Comparison of ENCODE assay signal across 17 cellular contexts in genomic region chr7:50637725-50638643, GRCh38.
A peak's percentile ranks its signal among the peaks of the same experiment; 100 is the strongest.
DNase-seq lines count a peak whose midpoint lies in the region; ATAC-seq, FAIRE-seq and TF ChIP-seq lines count a peak whose summit lies in the region.
"Had no signal": no experiment of that assay in that cellular context is flagged by ENCODE, and none has a peak within 500 bp of the region (broad histone marks: within the 10 kb centered on the region; RNA-seq: fewer than 3 reads in every experiment).

No MANE protein-coding gene starts in this region.

- H3K9me1 ChIP-seq in K562 (ENCODE audit: control insufficient read depth, insufficient read depth, low read length) (no peaks in the 10 kb centered on the region), keratinocyte (ENCODE audit: control insufficient read depth, extremely low read depth, insufficient read depth, low read length) (no peaks in the 10 kb centered on the region)

- H3K36me3 ChIP-seq in GM23248 (ENCODE audit: low read depth), result no peaks in the 10 kb centered on the region
- H3K36me3 ChIP-seq in K562 (ENCODE audit: control insufficient read depth, insufficient read depth, low read length), result no peaks in the 10 kb centered on the region
- no peaks in the 10 kb centered on the region for H3K36me3 ChIP-seq in keratinocyte (ENCODE audit: control insufficient read depth in 2 of 2, extremely low read depth in 1 of 2, insufficient read depth in 2 of 2, low read length in 2 of 2)
- H3K36me3 ChIP-seq: Peyer's patch had no signal

- H3F3A ChIP-seq in GM23248 (ENCODE audit: insufficient read depth), result peaks cover 15% of the 10 kb centered on the region

- TF ChIP-seq RAD21 in K562 (CRISPR knock-in tag; conservative IDR thresholded peaks at IDR 0.05 in 1 of 2, IDR thresholded peaks at IDR 0.05 in 1 of 2), result no peak

- peaks cover 35% of the 10 kb centered on the region for H3K9me3 Mint-ChIP-seq in WTC11
- H3K9me3 Mint-ChIP-seq: T-helper 1 cell treated with Interleukin-12 subunit alpha and Interleukin-12 subunit beta and Interleukin-4 antibody, amounts not matched to agents 30 μg/mL and 1 μg/mL, for 36 hours had no signal

- H3K9ac ChIP-seq in GM23248 (no peak overlapping the region), K562 (ENCODE audit: insufficient read depth in 1 of 2, low read depth in 2 of 2, low read length in 2 of 2) (no peak overlapping the region), keratinocyte (ENCODE audit: control insufficient read depth, extremely low read depth, insufficient read depth, low read length) (no peak overlapping the region)
- H3K9ac ChIP-seq: BLaER1 had no signal

- POLR2A ChIA-PET in K562 (lab: Yijun Ruan, JAX) (interaction anchor here (0.6 kb wide), 1 partner anchor 48 kb away, joined by 4 read pairs; no protein-coding TSS in a partner anchor), WTC11 (lab: Charles Lee) (no interaction called here)

- H3K4me3 ChIP-seq in GM23248 (no peak overlapping the region), K562 (no peak overlapping the region), keratinocyte (ENCODE audit: control insufficient read depth in 2 of 3, extremely low read depth in 1 of 3, insufficient read depth in 2 of 3, low read depth in 1 of 3, low read length in 3 of 3) (no peak overlapping the region)
- H3K4me3 ChIP-seq: BLaER1, GM12878, Peyer's patch had no signal

- H3K36me3 Mint-ChIP-seq in WTC11, result peaks cover 31% of the 10 kb centered on the region

- H3K4me2 ChIP-seq in GM23248 (ENCODE audit: unreplicated experiment) (no peak overlapping the region), K562 (ENCODE audit: insufficient read depth, low read length) (no peak overlapping the region), keratinocyte (ENCODE audit: control insufficient read depth, extremely low read depth, insufficient read depth, low read depth, low read length) (no peak overlapping the region)
- H3K4me2 ChIP-seq: BLaER1 had no signal

- DNase-seq in GM23248 (peak; percentile 21), M059J (ENCODE audit: low read depth) (peak; percentile 20), K562 (ENCODE audit: extremely low read depth in 1 of 4, low spot score in 3 of 4) (no peak), keratinocyte (ENCODE audit: low read depth, low spot score) (no peak), WTC11 (ENCODE audit: low spot score) (no peak), G401 (ENCODE audit: low spot score) (no peak)
- DNase-seq in stimulated activated naive CD8-positive, alpha-beta T cell treated with anti-CD3 and anti-CD28 coated beads, Interleukin-15, Interleukin-2, amounts not matched to agents 100 U/mL and 50 U/mL, for 24 hours, result no peak
- DNase-seq: CD8-positive, alpha-beta memory T cell; GOT3; Karpas-422; NCI-H1417; NCI-H226; Peyer's patch; SHP77 treated with DMSO at 0.1 percent for 48 hours had no signal

- H3K4me1 Mint-ChIP-seq in WTC11, result peaks cover 25% of the 10 kb centered on the region

- H3K27me3 Mint-ChIP-seq in WTC11 (ENCODE audit: low read depth), result no peaks in the 10 kb centered on the region

- H3K9me3 ChIP-seq in GM23248 (ENCODE audit: low read depth) (no peaks in the 10 kb centered on the region), K562 (replicated peaks; ENCODE audit: control insufficient read depth, insufficient read depth, low read depth, low read length) (0 out of 2 replicates have a peak, but pooled peaks cover 2% of the 10 kb centered on the region), keratinocyte (ENCODE audit: control insufficient read depth, low read depth, low read length) (no peaks in the 10 kb centered on the region)
- H3K9me3 ChIP-seq: Peyer's patch had no signal

- no peak overlapping the region for H3K27ac ChIP-seq in GM23248
- H3K27ac ChIP-seq in K562 (ENCODE audit: extremely low read depth, low read depth, low read length), result no peak overlapping the region
- no peak overlapping the region for H3K27ac ChIP-seq in keratinocyte (ENCODE audit: control insufficient read depth, insufficient read depth, low read length)
- H3K27ac ChIP-seq: BLaER1, Peyer's patch had no signal

- H3K79me2 ChIP-seq in GM23248 (ENCODE audit: insufficient read depth) (peaks cover 42% of the 10 kb centered on the region), K562 (ENCODE audit: control insufficient read depth, insufficient read depth, low read length) (peaks cover 37% of the 10 kb centered on the region), keratinocyte (ENCODE audit: control insufficient read depth, insufficient read depth, low read length) (no peaks in the 10 kb centered on the region)

- dilution Hi-C loops in keratinocyte (cut with MboI; ENCODE audit: extremely low pct_ligation_motif_present, low sequenced_read_pairs), result no loop called here

- WGBS in GM23248 (ENCODE audit: low coverage in 1 of 2, low lambda C conversion rate in 2 of 2, missing lambda C conversion rate in 2 of 2), 2 experiments, result 52 to 60% methylated on average over 3 of the region's 3 CpGs
- 71% methylated on average over 3 of the region's 3 CpGs for WGBS in K562 (ENCODE audit: insufficient coverage, low coverage, missing lambda C conversion rate)

- no peaks in the 10 kb centered on the region for H3K9me2 ChIP-seq in GM23248 (ENCODE audit: insufficient read depth)

- H2AFZ ChIP-seq in GM23248, result no peak overlapping the region
- no peak overlapping the region for H2AFZ ChIP-seq in K562 (ENCODE audit: low read depth, low read length)
- H2AFZ ChIP-seq in keratinocyte (ENCODE audit: control insufficient read depth, low read length), result no peak overlapping the region

- BruUV-seq in K562 (replicated peaks; lab: Mats Ljungman, UMichigan), result no TSS peak

- TF ChIP-seq EP300 in K562 (IDR thresholded peaks at IDR 0.05; ENCODE audit: low read length), result no peak

- H3K4me3 Mint-ChIP-seq in WTC11, result no peak overlapping the region
- H3K4me3 Mint-ChIP-seq: CD8-positive, alpha-beta memory T cell; T-helper 1 cell treated with Interleukin-12 subunit alpha and Interleukin-12 subunit beta and Interleukin-4 antibody, amounts not matched to agents 30 μg/mL and 1 μg/mL, for 36 hours had no signal

- H3K4me1 ChIP-seq in GM23248 (ENCODE audit: insufficient read depth) (no peaks in the 10 kb centered on the region), K562 (replicated peaks in 1 of 2; ENCODE audit: control insufficient read depth in 2 of 2, insufficient read depth in 2 of 2, low read length in 2 of 2) (peaks cover 4% of the 10 kb centered on the region in 2 experiments; a peak in 3 of 5 replicates), keratinocyte (ENCODE audit: control insufficient read depth, extremely low read depth, insufficient read depth, low read length) (no peaks in the 10 kb centered on the region)
- H3K4me1 ChIP-seq: BLaER1 had no signal

- intact Hi-C loops in K562 (cut with micrococcal nuclease), result no loop called here

- in situ Hi-C loops in GM23248 (cut with MboI) (no loop called here), K562 (cut with MboI) (no loop called here), G401 (cut with HindIII; ENCODE audit: low sequenced_read_pairs) (no loop called here)

- TF ChIP-seq CTCF in K562 (IDR thresholded peaks at IDR 0.05 in 2 of 3, conservative IDR thresholded peaks at IDR 0.05 in 1 of 3; ENCODE audit: insufficient read depth in 2 of 3, low read depth in 1 of 3, low read length in 3 of 3) (no peak), keratinocyte (optimal IDR thresholded peaks at IDR 0.05 in 1 of 3, IDR thresholded peaks at IDR 0.05 in 1 of 3, conservative IDR thresholded peaks at IDR 0.05 in 1 of 3; ENCODE audit: extremely low read depth in 1 of 3, insufficient read depth in 2 of 3, low read length in 3 of 3) (no peak), WTC11 (IDR thresholded peaks at IDR 0.05) (no peak)

- H4K20me1 ChIP-seq in GM23248 (ENCODE audit: insufficient read depth) (peaks cover 14% of the 10 kb centered on the region; the same call in 1 of the 2 replicates), K562 (replicated peaks; ENCODE audit: control insufficient read depth, insufficient read depth, low read length) (no peaks in the 10 kb centered on the region; the same call in 1 of the 2 replicates), keratinocyte (ENCODE audit: control insufficient read depth, extremely low read depth, insufficient read depth, low read length) (no peaks in the 10 kb centered on the region)

- CTCF ChIA-PET in K562 (lab: Yijun Ruan, JAX; ENCODE audit: low intra/inter-chr PET ratio), result no interaction called here
- CTCF ChIA-PET in WTC11 (lab: Charles Lee), result no interaction called here

- peak; percentile 60 for FAIRE-seq in K562 (lab: Jason Lieb, UNC)
- FAIRE-seq in keratinocyte (lab: Jason Lieb, UNC), result peak; percentile 29
- FAIRE-seq: GM12878 had no signal

- ATAC-seq in K562 (no peak), WTC11 (no peak)
- no peak for ATAC-seq in stimulated activated naive CD8-positive, alpha-beta T cell treated with anti-CD3 and anti-CD28 coated beads, Interleukin-15, Interleukin-2, amounts not matched to agents 100 U/mL and 50 U/mL, for 24 hours
- ATAC-seq: GM12878 had no signal

- TF ChIP-seq POLR2A in K562 (conservative IDR thresholded peaks at IDR 0.05), result no peak

- H3K27me3 ChIP-seq in GM23248 (replicated peaks; ENCODE audit: insufficient read depth), result no peaks in the 10 kb centered on the region
- no peaks in the 10 kb centered on the region for H3K27me3 ChIP-seq in K562 (ENCODE audit: control insufficient read depth in 2 of 2, insufficient read depth in 2 of 2, low read length in 2 of 2)
- H3K27me3 ChIP-seq in keratinocyte (ENCODE audit: control insufficient read depth, extremely low read depth, insufficient read depth, low read length), result no peaks in the 10 kb centered on the region
- H3K27me3 ChIP-seq: BLaER1, Peyer's patch had no signal

- no peak overlapping the region for H3K27ac Mint-ChIP-seq in WTC11
- H3K27ac Mint-ChIP-seq: CD8-positive, alpha-beta memory T cell; T-helper 1 cell treated with Interleukin-12 subunit alpha and Interleukin-12 subunit beta and Interleukin-4 antibody, amounts not matched to agents 30 μg/mL and 1 μg/mL, for 36 hours had no signal

TF ChIP-seq in K562, 482 proteins besides CTCF, POLR2A, EP300 and RAD21 (continues in another document):
- TF ChIP-seq E2F4 (CRISPR knock-in tag; IDR thresholded peaks at IDR 0.05; ENCODE audit: low read depth), result no peak

TF ChIP-seq in WTC11, 78 proteins besides CTCF, POLR2A, EP300 and RAD21 (continues in another document):
- TF ChIP-seq SOX15 (CRISPR knock-in tag; IDR thresholded peaks at IDR 0.05) (no peak), KAT7 (CRISPR knock-in tag; IDR thresholded peaks at IDR 0.05; ENCODE audit: borderline replicate concordance) (no peak), ZNF138 (CRISPR knock-in tag; conservative IDR thresholded peaks at IDR 0.05) (no peak), ZNF317 (CRISPR knock-in tag; IDR thresholded peaks at IDR 0.05; ENCODE audit: borderline replicate concordance, low read depth) (no peak), ZNF396 (CRISPR knock-in tag; IDR thresholded peaks at IDR 0.05; ENCODE audit: borderline replicate concordance) (no peak), GABPB1 (CRISPR knock-in tag; IDR thresholded peaks at IDR 0.05) (no peak), FOXP1 (CRISPR knock-in tag; IDR thresholded peaks at IDR 0.05; ENCODE audit: borderline replicate concordance) (no peak), NFE2L1 (CRISPR knock-in tag; IDR thresholded peaks at IDR 0.05) (no peak), EMX1 (CRISPR knock-in tag; IDR thresholded peaks at IDR 0.05) (no peak)

Comparison
In these comparisons a context has a peak if more than half of its experiments do, and no peak if none do; other contexts are left out.
1. DNase-seq: peak in GM23248 (single experiment) and M059J (single experiment); none in K562 (0 of 4), keratinocyte (single experiment), stimulated activated naive CD8-positive, alpha-beta T cell treated with anti-CD3 and anti-CD28 coated beads, Interleukin-15, Interleukin-2, amounts not matched to agents 100 U/mL and 50 U/mL, for 24 hours (single experiment), WTC11 (single experiment) and G401 (single experiment).